Comparison of ENCODE assay signal across 22 cellular contexts in the genomic region with DNA sequence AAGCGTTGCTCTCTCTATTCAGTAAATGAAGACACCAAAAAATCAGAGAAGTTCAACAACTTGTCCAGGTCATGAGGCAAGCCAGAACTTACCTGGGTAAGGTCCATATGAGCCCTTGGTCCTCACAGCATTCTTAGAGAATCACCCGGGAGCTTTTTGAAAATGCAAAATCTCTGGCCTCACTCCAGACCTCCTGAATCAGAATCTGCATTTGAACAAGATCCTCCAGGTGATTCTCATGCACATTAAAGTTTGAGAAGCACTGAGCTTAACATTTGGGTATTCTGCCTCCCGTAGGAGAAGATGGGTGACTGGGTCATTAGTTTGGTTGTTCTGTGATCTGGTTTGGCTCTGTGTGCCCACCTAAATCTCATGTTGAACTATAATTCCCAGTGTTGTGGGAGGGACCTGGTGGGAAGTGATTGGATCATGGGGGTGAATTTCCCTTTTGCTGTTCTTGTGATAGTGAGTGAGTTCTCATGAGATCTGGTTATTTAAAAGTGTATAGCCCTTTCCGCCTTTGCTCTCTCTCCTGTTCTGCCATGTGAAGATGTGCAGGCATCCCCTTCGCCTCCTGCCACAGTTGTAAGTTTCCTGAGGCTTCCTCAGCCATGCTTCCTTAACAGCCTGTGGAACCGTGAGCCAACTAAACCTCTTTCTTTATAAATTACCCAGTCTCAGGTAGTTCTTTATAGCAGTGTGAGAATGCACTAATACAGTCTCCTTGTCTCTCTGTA.
DNase-seq lines count a peak whose midpoint lies in the region; ATAC-seq and TF ChIP-seq lines count a peak whose summit lies in the region.
"Had no signal": no experiment of that assay in that cellular context is flagged by ENCODE, and none has a peak within 500 bp of the region (broad histone marks: within the 10 kb centered on the region; RNA-seq: fewer than 3 reads in every experiment).

No MANE protein-coding gene starts in this region.

- TF ChIP-seq CTCF in H9 (conservative IDR thresholded peaks at IDR 0.05) (no peak), upper lobe of right lung (IDR thresholded peaks at IDR 0.05) (no peak)

- H3K79me2 ChIP-seq in H9 (ENCODE audit: insufficient read depth, low read length) = no peaks in the 10 kb centered on the region

- H3K4me3 Mint-ChIP-seq in H9 = peak overlapping the region; percentile 12 to 62; a peak in 3 of 5 replicates
- H3K4me3 Mint-ChIP-seq: CD8-positive, alpha-beta memory T cell; memory B cell had no signal

- no peaks in the 10 kb centered on the region for H3K79me1 ChIP-seq in H9 (ENCODE audit: insufficient read depth, low read depth, low read length, poor library complexity, severe bottlenecking)

- H2BK120ac ChIP-seq in H9 (ENCODE audit: low read depth, low read length, poor library complexity, severe bottlenecking) = peak overlapping the region; percentile 61

- peak overlapping the region; percentile 8 for H3K4me2 ChIP-seq in H9 (ENCODE audit: insufficient read depth, insufficient read length, low read length)
- H3K4me2 ChIP-seq: smooth muscle cell had no signal

- H2BK12ac ChIP-seq in H9 (ENCODE audit: insufficient read length, low read depth, low read length) = no peak overlapping the region

- no peak overlapping the region for H4K8ac ChIP-seq in H9 (replicated peaks; ENCODE audit: insufficient read length, low read depth, low read length)

- H2BK5ac ChIP-seq in H9 (ENCODE audit: insufficient read length, low read length) = no peak overlapping the region

- peaks cover 60 to 66% of the 10 kb centered on the region in 2 experiments for H3K4me1 Mint-ChIP-seq in H9

- no peak overlapping the region for H2BK15ac ChIP-seq in H9 (ENCODE audit: low read depth, low read length)

- H3K9me3 ChIP-seq in H9 (ENCODE audit: control insufficient read depth, low read depth, low read length) (no peaks in the 10 kb centered on the region), esophagus (ENCODE audit: control insufficient read depth in 2 of 2, insufficient read depth in 1 of 2, low read depth in 1 of 2, low read length in 1 of 2) (no peaks in the 10 kb centered on the region), muscle layer of colon (ENCODE audit: low read length) (no peaks in the 10 kb centered on the region), stomach smooth muscle (ENCODE audit: control insufficient read depth in 2 of 2, low read length in 2 of 2) (no peaks in the 10 kb centered on the region), upper lobe of right lung (no peaks in the 10 kb centered on the region)
- H3K9me3 ChIP-seq: body of pancreas had no signal

- no peak overlapping the region for H2BK20ac ChIP-seq in H9 (ENCODE audit: low read depth, low read length, poor library complexity, severe bottlenecking)

- H3K4ac ChIP-seq in H9 (ENCODE audit: low read depth, low read length) = no peak overlapping the region

- H3K9me3 Mint-ChIP-seq in H9 = no peaks in the 10 kb centered on the region; a peak in 1 of 5 replicates
- H3K9me3 Mint-ChIP-seq: CD8-positive, alpha-beta memory T cell; memory B cell had no signal

- intact Hi-C loops in upper lobe of right lung (cut with DNase I) = no loop called here

- H3T11ph ChIP-seq in H9 (ENCODE audit: low read length) = no peak overlapping the region

- H3K36me3 Mint-ChIP-seq in H9 (ENCODE audit: insufficient read depth in 1 of 3, low read depth in 3 of 3) = no peaks in the 10 kb centered on the region

- H3K18ac ChIP-seq in H9 (ENCODE audit: insufficient read length, low read depth, low read length) = no peak overlapping the region

- H2AK5ac ChIP-seq in H9 (ENCODE audit: insufficient read length, low read length) = no peak overlapping the region

- peaks cover 2% of the 10 kb centered on the region for H3K23me2 ChIP-seq in H9 (ENCODE audit: insufficient read length, low read depth, low read length, poor library complexity, severe bottlenecking)

- H3K4me3 ChIP-seq in esophagus (ENCODE audit: low read depth in 1 of 2, low read length in 2 of 2) = no peak overlapping the region
- H3K4me3 ChIP-seq in muscle layer of colon (ENCODE audit: low read depth in 1 of 2, low read length in 2 of 2) = peak overlapping the region in 1 of 2 donors; percentile 27
- H3K4me3 ChIP-seq in stomach smooth muscle (ENCODE audit: low read length in 2 of 2) = no peak overlapping the region
- H3K4me3 ChIP-seq in upper lobe of right lung = no peak overlapping the region
- H3K4me3 ChIP-seq: body of pancreas, smooth muscle cell had no signal

- H3K14ac ChIP-seq in H9 (ENCODE audit: insufficient read depth, low read length) = no peak overlapping the region

- DNase-seq in H9 (peak; percentile 38), upper lobe of right lung (no peak), NCI-H1048 (lab: John Stamatoyannopoulos, UW) (no peak), DMS 273 (lab: John Stamatoyannopoulos, UW; ENCODE audit: unreplicated experiment) (no peak)
- no peak for DNase-seq in stimulated activated CD8-positive, alpha-beta memory T cell treated with anti-CD3 and anti-CD28 coated beads, Interleukin-4, amount 100 ng/mL, for 48 hours
- DNase-seq: activated CD4-positive, CD25-positive, alpha-beta regulatory T cell; activated naive CD4-positive, alpha-beta T cell treated with Interleukin-2 at 50 U/mL for 16 hours; AML-193; body of pancreas; CD8-positive, alpha-beta memory T cell; DMS153; NCI-H1105; NCI-H1930; NCI-H526 treated with DMSO at 0.1 percent for 48 hours; nucleus accumbens; retina; stimulated activated CD4-positive, alpha-beta T cell treated with anti-CD3 and anti-CD28 coated beads, Interleukin-1b, Interleukin-23, amount 100 ng/mL, for 48 hours had no signal

- H2AFZ ChIP-seq in H9 (ENCODE audit: low read length) = no peak overlapping the region

- H3K27ac ChIP-seq in H9 (ENCODE audit: insufficient read length, low read depth, low read length) = no peak overlapping the region
- H3K27ac ChIP-seq in esophagus (ENCODE audit: low read depth in 2 of 2, low read length in 1 of 2) = peak overlapping the region; percentile 6 to 58
- peak overlapping the region; percentile 86 for H3K27ac ChIP-seq in muscle layer of colon (ENCODE audit: low read depth, low read length)
- peak overlapping the region; percentile 59 for H3K27ac ChIP-seq in stomach smooth muscle (ENCODE audit: low read length)
- H3K27ac ChIP-seq in upper lobe of right lung = no peak overlapping the region
- H3K27ac ChIP-seq: body of pancreas had no signal

- no peak overlapping the region for H4K91ac ChIP-seq in H9 (ENCODE audit: insufficient read length, low read depth, low read length)

- peak overlapping the region; percentile 90 to 98 (median 96) for H3K27ac Mint-ChIP-seq in H9
- H3K27ac Mint-ChIP-seq: memory B cell had no signal

- H3K23ac ChIP-seq in H9 (ENCODE audit: insufficient read length, low read depth, low read length) = no peak overlapping the region

- no CpG with 5 or more reads among the region's 6 CpGs for WGBS in H9 (ENCODE audit: extremely low coverage, insufficient read length, low lambda C conversion rate)
- WGBS in esophagus, 2 donors = 83 to 84% methylated on average over 6 of the region's 6 CpGs

- H3K36me3 ChIP-seq in esophagus (ENCODE audit: control insufficient read depth in 2 of 2, insufficient read depth in 2 of 2, low read length in 1 of 2) (no peaks in the 10 kb centered on the region), muscle layer of colon (ENCODE audit: insufficient read depth, low read length) (no peaks in the 10 kb centered on the region), stomach smooth muscle (ENCODE audit: control insufficient read depth in 2 of 2, insufficient read depth in 2 of 2, low read length in 2 of 2) (no peaks in the 10 kb centered on the region), upper lobe of right lung (no peaks in the 10 kb centered on the region)

- ATAC-seq in upper lobe of right lung = no peak
- ATAC-seq: body of pancreas had no signal

- no peaks in the 10 kb centered on the region for H3K27me3 ChIP-seq in H9 (ENCODE audit: insufficient read depth, low read length)
- H3K27me3 ChIP-seq in esophagus (ENCODE audit: control insufficient read depth in 1 of 2, insufficient read depth in 2 of 2, low read length in 2 of 2) = no peaks in the 10 kb centered on the region
- H3K27me3 ChIP-seq in muscle layer of colon (ENCODE audit: control insufficient read depth in 1 of 2, insufficient read depth in 2 of 2, low read length in 2 of 2) = no peaks in the 10 kb centered on the region
- H3K27me3 ChIP-seq in stomach smooth muscle (ENCODE audit: control insufficient read depth in 1 of 2, insufficient read depth in 2 of 2, low read length in 2 of 2) = no peaks in the 10 kb centered on the region
- no peaks in the 10 kb centered on the region for H3K27me3 ChIP-seq in upper lobe of right lung
- H3K27me3 ChIP-seq: body of pancreas had no signal

- H4K5ac ChIP-seq in H9 (ENCODE audit: insufficient read length, low read depth, low read length) = no peak overlapping the region

- no peaks in the 10 kb centered on the region; the same call in 1 of the 2 replicates for H3K27me3 Mint-ChIP-seq in H9 (ENCODE audit: low read depth)
- H3K27me3 Mint-ChIP-seq: CD8-positive, alpha-beta memory T cell; memory B cell had no signal

- no peaks in the 10 kb centered on the region for H4K20me1 ChIP-seq in H9 (ENCODE audit: control insufficient read depth, insufficient read depth, insufficient read length)

- no peak overlapping the region for H3K56ac ChIP-seq in H9 (ENCODE audit: insufficient read length, low read depth, low read length)

- no peak overlapping the region for H3K9ac ChIP-seq in H9 (ENCODE audit: extremely low read depth, insufficient read length, low read length)
- peak overlapping the region; percentile 11 for H3K9ac ChIP-seq in muscle layer of colon (ENCODE audit: low read length)
- no peak overlapping the region for H3K9ac ChIP-seq in stomach smooth muscle (ENCODE audit: low read length in 2 of 2)

- H3K4me1 ChIP-seq in H9 (ENCODE audit: insufficient read depth, low read length) (peaks cover 9% of the 10 kb centered on the region), esophagus (ENCODE audit: control insufficient read depth in 2 of 2, insufficient read depth in 2 of 2, low read length in 1 of 2) (no peaks in the 10 kb centered on the region), muscle layer of colon (ENCODE audit: insufficient read depth, low read length) (peaks cover 60% of the 10 kb centered on the region), stomach smooth muscle (ENCODE audit: control insufficient read depth, insufficient read depth, low read length) (peaks cover 20% of the 10 kb centered on the region), upper lobe of right lung (peaks cover 9% of the 10 kb centered on the region)
- H3K4me1 ChIP-seq: body of pancreas had no signal

Comparison
In these comparisons a context has a peak if more than half of its experiments do, and no peak if none do; other contexts are left out.
1. H3K27ac ChIP-seq: peak in esophagus (2 of 2), muscle layer of colon (single experiment) and stomach smooth muscle (single experiment); none in H9 (single experiment) and upper lobe of right lung (single experiment).